In the genomic region with DNA sequence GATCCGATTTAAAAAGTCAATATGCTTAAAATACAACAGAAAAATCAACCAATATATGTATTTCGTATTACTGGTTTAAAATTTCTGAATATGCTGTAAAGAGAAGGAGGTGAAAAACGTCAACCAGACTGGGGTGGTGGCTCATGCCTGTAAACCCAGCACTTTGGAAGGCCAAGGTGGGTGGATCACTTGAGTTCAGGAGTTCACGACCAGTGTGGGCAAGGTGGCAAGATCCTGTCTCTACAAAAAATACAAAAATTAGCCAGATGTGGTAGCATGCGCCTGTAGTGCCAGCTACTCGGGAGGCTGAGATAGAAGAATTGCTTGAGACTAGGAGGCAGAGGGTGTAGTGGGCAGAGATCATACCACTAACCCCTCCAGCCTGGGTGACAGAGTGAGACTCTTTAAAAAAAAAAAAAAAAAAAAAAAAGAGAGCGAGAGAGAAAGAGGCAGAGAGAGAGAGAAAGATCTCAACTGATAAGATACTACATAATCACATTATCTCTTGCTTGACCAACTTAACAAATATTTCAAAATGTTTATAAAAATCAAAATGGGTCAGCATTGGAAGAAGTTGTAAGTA, we compare ENCODE assay signal across 15 cellular contexts. TPM values are rescaled to one million over a fixed set of nuclear protein-coding genes. Genes with fewer than 3 reads are reported as not detected.
DNase-seq lines count a peak whose midpoint lies in the region; ATAC-seq and TF ChIP-seq lines count a peak whose summit lies in the region.
"Had no signal": no experiment of that assay in that cellular context is flagged by ENCODE, and none has a peak within 500 bp of the region (broad histone marks: within the 10 kb centered on the region; RNA-seq: fewer than 3 reads in every experiment).

No MANE protein-coding gene starts in this region.

- no peaks in the 10 kb centered on the region for H3K36me3 ChIP-seq in CD8-positive, alpha-beta memory T cell (ENCODE audit: insufficient read depth, low read length)
- H3K36me3 ChIP-seq in KMS-11 (ENCODE audit: insufficient read depth) (no peaks in the 10 kb centered on the region), esophagus muscularis mucosa (no peaks in the 10 kb centered on the region)
- H3K36me3 ChIP-seq: adrenal gland, sigmoid colon had no signal

- peaks cover 99% of the 10 kb centered on the region for H3K79me2 ChIP-seq in KMS-11 (ENCODE audit: insufficient read depth, low read depth)

- WGBS in esophagus muscularis mucosa = 93% methylated on average over 7 of the region's 7 CpGs

- H3K36me3 Mint-ChIP-seq in CD8-positive, alpha-beta memory T cell = peaks cover 0 to 32% (median 5%) of the 10 kb centered on the region in 3 donors
- peaks cover 36% of the 10 kb centered on the region for H3K36me3 Mint-ChIP-seq in activated T-helper 2 cell treated with anti-CD3 and anti-CD28 coated beads, Interferon-gamma antibody, Interleukin-2, Interleukin-4, amounts not matched to agents 10 μg/mL and 5 μg/mL and 100 μg/mL, durations not matched to agents 14 hours and 24 hours and 36 hours (ENCODE audit: low read depth)
- H3K36me3 Mint-ChIP-seq in nephron progenitor cell (ENCODE audit: low read depth) = peaks cover 56% of the 10 kb centered on the region

- no peak for TF ChIP-seq POLR2A in esophagus muscularis mucosa (IDR thresholded peaks at IDR 0.05; ENCODE audit: low read depth)

- DNase-seq in CD8-positive, alpha-beta memory T cell = peak in 1 of 5 donors; percentile 30
- DNase-seq in activated T-helper 2 cell treated with anti-CD3 and anti-CD28 coated beads, Interferon-gamma antibody, Interleukin-2, Interleukin-4, amounts not matched to agents 10 μg/mL and 5 μg/mL and 100 μg/mL, durations not matched to agents 14 hours and 24 hours and 36 hours (ENCODE audit: low spot score) = no peak
- DNase-seq in nephron progenitor cell (no peak), SKM-1 treated with dmso at 0.1 percent for 144 hours (lab: John Stamatoyannopoulos, UW; ENCODE audit: unreplicated experiment) (no peak), esophagus muscularis mucosa (ENCODE audit: extremely low spot score) (no peak)
- DNase-seq: adrenal gland; central memory CD4-positive, alpha-beta T cell; EL; foreskin fibroblast; GM23248; nucleus accumbens; sigmoid colon; T-helper 9 cell had no signal

- no peaks in the 10 kb centered on the region for H3K27me3 ChIP-seq in CD8-positive, alpha-beta memory T cell (ENCODE audit: insufficient read depth, low read length, poor library complexity, severe bottlenecking)
- H3K27me3 ChIP-seq in KMS-11 (ENCODE audit: insufficient read depth, low read depth) = no peaks in the 10 kb centered on the region
- no peaks in the 10 kb centered on the region for H3K27me3 ChIP-seq in esophagus muscularis mucosa
- H3K27me3 ChIP-seq: adrenal gland, sigmoid colon had no signal

- TF ChIP-seq CTCF in KMS-11 (conservative IDR thresholded peaks at IDR 0.05; ENCODE audit: low read depth, low read length) (no peak), nephron progenitor cell (IDR thresholded peaks at IDR 0.05) (no peak), esophagus muscularis mucosa (IDR thresholded peaks at IDR 0.05) (no peak)

- no peak overlapping the region for H3K4me3 ChIP-seq in CD8-positive, alpha-beta memory T cell (ENCODE audit: low read length)
- no peak overlapping the region for H3K4me3 ChIP-seq in KMS-11 (IDR thresholded peaks at IDR 0.05; ENCODE audit: insufficient read depth, low read depth, low read length)
- H3K4me3 ChIP-seq in esophagus muscularis mucosa = no peak overlapping the region
- H3K4me3 ChIP-seq: adrenal gland, GM23248, sigmoid colon had no signal

- CTCF ChIA-PET in CD8-positive, alpha-beta memory T cell (lab: Charles Lee) = no interaction called here

- H3K9me3 ChIP-seq in CD8-positive, alpha-beta memory T cell (ENCODE audit: low read length) = no peaks in the 10 kb centered on the region
- no peaks in the 10 kb centered on the region for H3K9me3 ChIP-seq in esophagus muscularis mucosa
- H3K9me3 ChIP-seq: adrenal gland, sigmoid colon had no signal

- H3K27ac ChIP-seq in CD8-positive, alpha-beta memory T cell (ENCODE audit: low read depth, low read length) = no peak overlapping the region
- H3K27ac ChIP-seq in KMS-11 (no peak overlapping the region), esophagus muscularis mucosa (replicated peaks in 1 of 4) (no peak overlapping the region)
- H3K27ac ChIP-seq: GM23248, sigmoid colon had no signal

- peaks cover 84 to 95% (median 94%) of the 10 kb centered on the region in 3 donors for H3K4me1 Mint-ChIP-seq in CD8-positive, alpha-beta memory T cell
- peaks cover 63% of the 10 kb centered on the region for H3K4me1 Mint-ChIP-seq in activated T-helper 2 cell treated with anti-CD3 and anti-CD28 coated beads, Interferon-gamma antibody, Interleukin-2, Interleukin-4, amounts not matched to agents 10 μg/mL and 5 μg/mL and 100 μg/mL, durations not matched to agents 14 hours and 24 hours and 36 hours (ENCODE audit: low read depth)
- peaks cover 38% of the 10 kb centered on the region for H3K4me1 Mint-ChIP-seq in nephron progenitor cell

- intact Hi-C loops in activated T-helper 2 cell treated with anti-CD3 and anti-CD28 coated beads, Interferon-gamma antibody, Interleukin-2, Interleukin-4, amounts not matched to agents 10 μg/mL and 5 μg/mL and 100 μg/mL, durations not matched to agents 14 hours and 24 hours and 36 hours (cut with micrococcal nuclease) = no loop called here
- intact Hi-C loops in esophagus muscularis mucosa (cut with DNase I) = no loop called here

- H3K4me1 ChIP-seq in CD8-positive, alpha-beta memory T cell (ENCODE audit: insufficient read depth, low read length) = peaks cover 91% of the 10 kb centered on the region
- H3K4me1 ChIP-seq in KMS-11 (ENCODE audit: low read depth, poor library complexity, severe bottlenecking) = peaks cover 98% of the 10 kb centered on the region
- H3K4me1 ChIP-seq in esophagus muscularis mucosa = peaks cover 52 to 92% (median 84%) of the 10 kb centered on the region in 4 donors

- H3K4me3 Mint-ChIP-seq in CD8-positive, alpha-beta memory T cell = peak overlapping the region; percentile 3 to 88 (median 64)
- peak overlapping the region; percentile 22 for H3K4me3 Mint-ChIP-seq in activated T-helper 2 cell treated with anti-CD3 and anti-CD28 coated beads, Interferon-gamma antibody, Interleukin-2, Interleukin-4, amounts not matched to agents 10 μg/mL and 5 μg/mL and 100 μg/mL, durations not matched to agents 14 hours and 24 hours and 36 hours (ENCODE audit: low read depth)
- H3K4me3 Mint-ChIP-seq in nephron progenitor cell = no peak overlapping the region

- POLR2A ChIA-PET in CD8-positive, alpha-beta memory T cell (lab: Charles Lee) = no interaction called here

- no peak overlapping the region for H3K9ac ChIP-seq in KMS-11
- H3K9ac ChIP-seq: GM23248 had no signal

- H3K4me2 ChIP-seq in KMS-11 = peak overlapping the region; percentile 15; the same call in 1 of the 2 replicates

- H4K20me1 ChIP-seq in KMS-11 (ENCODE audit: insufficient read depth) = peaks cover 23% of the 10 kb centered on the region

- no peak for ATAC-seq in HG03571 (IDR thresholded peaks at IDR 0.05; ENCODE audit: unreplicated experiment)

- no peak overlapping the region for H2AFZ ChIP-seq in KMS-11 (ENCODE audit: low read depth)
- H2AFZ ChIP-seq: GM23248 had no signal

- TF ChIP-seq EP300 in esophagus muscularis mucosa (IDR thresholded peaks at IDR 0.05) = no peak

- H3K27ac Mint-ChIP-seq in CD8-positive, alpha-beta memory T cell = peak overlapping the region; percentile 16 to 95 (median 68)
- peak overlapping the region; percentile 50 for H3K27ac Mint-ChIP-seq in activated T-helper 2 cell treated with anti-CD3 and anti-CD28 coated beads, Interferon-gamma antibody, Interleukin-2, Interleukin-4, amounts not matched to agents 10 μg/mL and 5 μg/mL and 100 μg/mL, durations not matched to agents 14 hours and 24 hours and 36 hours
- H3K27ac Mint-ChIP-seq in nephron progenitor cell = peak overlapping the region; percentile 76

- no peaks in the 10 kb centered on the region for H3K9me3 Mint-ChIP-seq in CD8-positive, alpha-beta memory T cell
- no peaks in the 10 kb centered on the region for H3K9me3 Mint-ChIP-seq in activated T-helper 2 cell treated with anti-CD3 and anti-CD28 coated beads, Interferon-gamma antibody, Interleukin-2, Interleukin-4, amounts not matched to agents 10 μg/mL and 5 μg/mL and 100 μg/mL, durations not matched to agents 14 hours and 24 hours and 36 hours
- no peaks in the 10 kb centered on the region for H3K9me3 Mint-ChIP-seq in nephron progenitor cell

- no peaks in the 10 kb centered on the region for H3K27me3 Mint-ChIP-seq in CD8-positive, alpha-beta memory T cell
- H3K27me3 Mint-ChIP-seq in activated T-helper 2 cell treated with anti-CD3 and anti-CD28 coated beads, Interferon-gamma antibody, Interleukin-2, Interleukin-4, amounts not matched to agents 10 μg/mL and 5 μg/mL and 100 μg/mL, durations not matched to agents 14 hours and 24 hours and 36 hours (ENCODE audit: low read depth) = no peaks in the 10 kb centered on the region
- H3K27me3 Mint-ChIP-seq in nephron progenitor cell (ENCODE audit: low read depth, poor library complexity) = no peaks in the 10 kb centered on the region

RNA-seq across cellular contexts. Expression of a gene that starts 46.0 kb away (rescaled TPM):
- total RNA-seq in CD8-positive, alpha-beta memory T cell = 10 to 100 TPM; 69.2 to 70.7 TPM
- 20.9 TPM for polyA plus RNA-seq in CD8-positive, alpha-beta memory T cell
- total RNA-seq in activated T-helper 2 cell treated with anti-CD3 and anti-CD28 coated beads, Interferon-gamma antibody, Interleukin-2, Interleukin-4, amounts not matched to agents 10 μg/mL and 5 μg/mL and 100 μg/mL, durations not matched to agents 14 hours and 24 hours and 36 hours = 91.5 and 93.9 TPM in 2 replicates
- total RNA-seq in esophagus muscularis mucosa = 100 to 1,000 TPM in 1 of 4 donors, 10 to 100 TPM in 3; 55.0 to 124 (median 70.0) TPM
